Comparison of ENCODE assay signal across 8 cellular contexts in genomic region chr19:57708641-57709354, GRCh38. TPM values are rescaled to one million over a fixed set of nuclear protein-coding genes. Genes with fewer than 3 reads are reported as not detected.
DNase-seq lines count a peak whose midpoint lies in the region; ATAC-seq lines count a peak whose summit lies in the region.

Gene ZNF154, minus strand, starts transcription at chr19:57709204. Its CDS starts 233 bp downstream, at chr19:57708971.

- peak within 1 kb of the TSS; percentile 54 to 61 for H3K4me3 ChIP-seq in duodenal mucosa (ENCODE audit: low read depth in 1 of 2, low read length in 2 of 2)

- CTCF ChIA-PET in activated CD4-positive, alpha-beta T cell treated with anti-CD3 and anti-CD28 coated beads for 36 hours (lab: Charles Lee), result interaction anchor here (0.5 to 1.3 kb wide), 3 partner anchors 17 to 320 kb away, joined by 3 read pairs; no protein-coding TSS in a partner anchor

- POLR2A ChIA-PET in activated CD4-positive, alpha-beta T cell treated with anti-CD3 and anti-CD28 coated beads for 36 hours (lab: Charles Lee), result interaction anchor here (0.9 to 1.0 kb wide), 4 partner anchors 27 to 319 kb away, joined by 3 to 7 read pairs (median 4); partner anchors contain the start of genes ZNF548, ZNF551 and ZNF587

- H3K4me3 Mint-ChIP-seq in activated CD4-positive, alpha-beta T cell treated with anti-CD3 and anti-CD28 coated beads for 36 hours, result peak within 1 kb of the TSS; percentile 79

- no peaks in the 10 kb centered on the region for H3K4me1 ChIP-seq in duodenal mucosa (ENCODE audit: control insufficient read depth in 1 of 2, insufficient read depth in 2 of 2, low read length in 2 of 2)

- H3K9ac ChIP-seq in duodenal mucosa (ENCODE audit: low read depth in 1 of 2, low read length in 2 of 2), result peak within 1 kb of the TSS in 1 of 2 donors; percentile 38

- H3K27me3 ChIP-seq in duodenal mucosa (ENCODE audit: control insufficient read depth in 1 of 2, insufficient read depth in 2 of 2, low read length in 2 of 2), result no peaks in the 10 kb centered on the region

- DNase-seq in DMS114 treated with DMSO at 0.1 percent for 48 hours (lab: John Stamatoyannopoulos, UW; ENCODE audit: unreplicated experiment) (peak; percentile 81), left colon (peak; percentile 20 to 34), HuH-7.5 (ENCODE audit: low spot score) (no peak)
- peak; percentile 76 for DNase-seq in activated CD4-positive, alpha-beta T cell treated with anti-CD3 and anti-CD28 coated beads for 36 hours
- peak; percentile 29 for DNase-seq in stimulated activated CD4-positive, alpha-beta T cell treated with anti-CD3 and anti-CD28 coated beads, Interleukin-15, amount 100 ng/mL, for 24 hours

- intact Hi-C loops in activated CD4-positive, alpha-beta T cell treated with anti-CD3 and anti-CD28 coated beads for 36 hours (cut with DNase I, micrococcal nuclease), result loop anchor here (1.0 to 2.0 kb wide), 3 partner anchors 18 to 28 kb away; partner anchors contain the start of genes ZNF671 (in 2 of the 2) and ZNF551 (in 1 of the 2)
- intact Hi-C loops in left colon (cut with DNase I, micrococcal nuclease), result no loop called here

- H3K27ac ChIP-seq in duodenal mucosa (ENCODE audit: low read depth, low read length), result peak within 1 kb of the TSS; percentile 1

- H3K36me3 ChIP-seq in duodenal mucosa (ENCODE audit: control insufficient read depth in 1 of 2, insufficient read depth in 2 of 2, low read length in 2 of 2), result no peaks in the 10 kb centered on the region

- H3K4me1 Mint-ChIP-seq in activated CD4-positive, alpha-beta T cell treated with anti-CD3 and anti-CD28 coated beads for 36 hours, result peaks cover 26% of the 10 kb centered on the region

- peaks cover 45 to 59% of the 10 kb centered on the region in 2 donors for H3K9me3 ChIP-seq in duodenal mucosa (ENCODE audit: control insufficient read depth in 1 of 2, low read length in 2 of 2)

- H3K36me3 Mint-ChIP-seq in activated CD4-positive, alpha-beta T cell treated with anti-CD3 and anti-CD28 coated beads for 36 hours (ENCODE audit: low read depth), result peaks cover 55% of the 10 kb centered on the region

- no peaks in the 10 kb centered on the region for H3K27me3 Mint-ChIP-seq in activated CD4-positive, alpha-beta T cell treated with anti-CD3 and anti-CD28 coated beads for 36 hours

- peak; percentile 94 for ATAC-seq in activated CD4-positive, alpha-beta T cell treated with anti-CD3 and anti-CD28 coated beads for 36 hours
- ATAC-seq in left colon (peak; percentile 29), HG03280 (IDR thresholded peaks at IDR 0.05; ENCODE audit: unreplicated experiment) (no peak), GM21515 (IDR thresholded peaks at IDR 0.05; ENCODE audit: unreplicated experiment) (no peak)

- H3K9me3 Mint-ChIP-seq in activated CD4-positive, alpha-beta T cell treated with anti-CD3 and anti-CD28 coated beads for 36 hours (ENCODE audit: low read depth), result peaks cover 41% of the 10 kb centered on the region

- peak within 1 kb of the TSS; percentile 87 for H3K27ac Mint-ChIP-seq in activated CD4-positive, alpha-beta T cell treated with anti-CD3 and anti-CD28 coated beads for 36 hours

RNA-seq across cellular contexts. Expression of gene ZNF154, which starts in this region (rescaled TPM):
- total RNA-seq in activated CD4-positive, alpha-beta T cell treated with anti-CD3 and anti-CD28 coated beads for 36 hours, result 1 to 10 TPM; 4.4 to 5.0 TPM
- total RNA-seq in left colon, result 1 to 10 TPM in 1 of 2 donors, under 1 TPM in 1; 0.67 to 1.8 TPM

Comparison
In these comparisons a context has a peak if more than half of its experiments do, and no peak if none do; other contexts are left out.
1. ATAC-seq: peak in activated CD4-positive, alpha-beta T cell treated with anti-CD3 and anti-CD28 coated beads for 36 hours (single experiment) and left colon (single experiment); none in HG03280 (single experiment) and GM21515 (single experiment).
2. intact Hi-C loops: an anchor here in activated CD4-positive, alpha-beta T cell treated with anti-CD3 and anti-CD28 coated beads for 36 hours (1.0 to 2.0 kb wide); none called in left colon.